Comparison of ENCODE assay signal across 13 cellular contexts in genomic region chr16:89166696-89167424, GRCh38. TPM values are rescaled to one million over a fixed set of nuclear protein-coding genes. Genes with fewer than 3 reads are reported as not detected.
DNase-seq lines count a peak whose midpoint lies in the region; ATAC-seq, FAIRE-seq and TF ChIP-seq lines count a peak whose summit lies in the region.
"Had no signal": no experiment of that assay in that cellular context is flagged by ENCODE, and none has a peak within 500 bp of the region (broad histone marks: within the 10 kb centered on the region; RNA-seq: fewer than 3 reads in every experiment).

No MANE protein-coding gene starts in this region.

- H3K9me3 ChIP-seq in IMR-90 (ENCODE audit: control insufficient read depth, insufficient read depth, low read length) (no peaks in the 10 kb centered on the region), GM12878 (replicated peaks; ENCODE audit: control insufficient read depth, insufficient read depth, low read length) (no peaks in the 10 kb centered on the region)
- H3K9me3 ChIP-seq: vagina had no signal

- H2BK15ac ChIP-seq in IMR-90 (ENCODE audit: low read depth, low read length) = no peak overlapping the region

- no peak for TF ChIP-seq EP300 in GM12878 (IDR thresholded peaks at IDR 0.05; ENCODE audit: borderline replicate concordance in 1 of 2, control insufficient read depth in 1 of 2, low read depth in 2 of 2, low read length in 2 of 2)

- no peak overlapping the region for H2BK20ac ChIP-seq in IMR-90 (ENCODE audit: low read depth, low read length)

- H4K20me1 ChIP-seq in IMR-90 (ENCODE audit: insufficient read depth, low read length) (no peaks in the 10 kb centered on the region), GM12878 (ENCODE audit: control insufficient read depth, insufficient read depth) (no peaks in the 10 kb centered on the region)

- FAIRE-seq in GM12878 (lab: Jason Lieb, UNC) = no peak

- RAD21 ChIA-PET in GM12878 (lab: Charles Lee; ENCODE audit: unreplicated experiment) = interaction anchor here (0.8 to 1.9 kb wide), 10 partner anchors 49 to 430 kb away, joined by 3 to 9 read pairs (median 4); partner anchors contain the start of gene APRT

- no peaks in the 10 kb centered on the region for H3K9me1 ChIP-seq in IMR-90 (ENCODE audit: insufficient read depth, low read length)

- no peak for DNase-seq in AG04449 (ENCODE audit: low read depth, low spot score)
- DNase-seq in IMR-90 = no peak
- DNase-seq in GM12878 (ENCODE audit: low read depth, low spot score) = no peak
- DNase-seq in myocyte (ENCODE audit: low read depth) = peak; percentile 64
- no peak for DNase-seq in NCI-H2081 (lab: John Stamatoyannopoulos, UW)
- no peak for DNase-seq in LoVo (ENCODE audit: low spot score)
- no peak for DNase-seq in stimulated activated CD4-positive, alpha-beta T cell treated with anti-CD3 and anti-CD28 coated beads, Interleukin-4, amount 100 ng/mL, for 24 hours
- no peak for DNase-seq in NK-92 treated with Interleukin-12 subunit alpha and Interleukin-12 subunit beta, amount 100 ng/mL, for 24 hours (lab: John Stamatoyannopoulos, UW)

- H2AFZ ChIP-seq in IMR-90 (replicated peaks; ENCODE audit: low read length, poor library complexity) (peak overlapping the region; percentile 88), GM12878 (ENCODE audit: control insufficient read depth, low read depth, low read length) (peak overlapping the region; percentile 45; the same call in 1 of the 2 replicates)

- H3K27ac ChIP-seq in IMR-90 (ENCODE audit: insufficient read depth, low read length) (no peak overlapping the region), GM12878 (ENCODE audit: control insufficient read depth, insufficient read depth) (no peak overlapping the region)
- H3K27ac ChIP-seq: vagina had no signal

- no peak overlapping the region for H3K56ac ChIP-seq in IMR-90 (ENCODE audit: extremely low read depth, insufficient read depth, low read length)

- TF ChIP-seq RAD21 in IMR-90 (IDR thresholded peaks at IDR 0.05; ENCODE audit: low read length) (no peak), GM12878 (IDR thresholded peaks at IDR 0.05; ENCODE audit: insufficient read depth, low read depth, low read length) (no peak)

- ATAC-seq in IMR-90 (ENCODE audit: low read depth) (0 out of 2 replicates have a peak, but pooled peaks have one; percentile 1), GM12878 (no peak)

- H3K23ac ChIP-seq in IMR-90 (ENCODE audit: low read depth, low read length) = no peak overlapping the region

- no peak overlapping the region for H2BK5ac ChIP-seq in IMR-90 (ENCODE audit: low read depth, low read length, poor library complexity, severe bottlenecking)

- peak overlapping the region; percentile 22; the same call in 1 of the 2 replicates for H3K4ac ChIP-seq in IMR-90 (ENCODE audit: low read depth, low read length)

- TF ChIP-seq POLR2A in IMR-90 (IDR thresholded peaks at IDR 0.05; ENCODE audit: low read depth, low read length) = no peak
- no peak for TF ChIP-seq POLR2A in GM12878 (IDR thresholded peaks at IDR 0.05; ENCODE audit: low read depth, low read length)

- BruUV-seq in IMR-90 (replicated peaks; lab: Mats Ljungman, UMichigan) (no TSS peak), GM12878 (replicated peaks; lab: Mats Ljungman, UMichigan) (no TSS peak)

- H3K79me2 ChIP-seq in GM12878 (ENCODE audit: control insufficient read depth, insufficient read depth, low read length) = no peaks in the 10 kb centered on the region

- CTCF ChIA-PET in AG04449 (lab: Yijun Ruan, JAX) = interaction anchor here (0.6 to 2.9 kb wide), 39 partner anchors 8 to 530 kb away, joined by 3 to 35 read pairs (median 4); partner anchors contain the start of genes APRT, GALNS, TRAPPC2L and ZNF778
- CTCF ChIA-PET in IMR-90 (lab: Yijun Ruan, JAX) = interaction anchor here (0.6 to 1.0 kb wide), 2 partner anchors 11 to 416 kb away, joined by 3 read pairs; no protein-coding TSS in a partner anchor
- CTCF ChIA-PET in GM12878 (lab: Yijun Ruan, JAX) = interaction anchor here (0.5 to 2.3 kb wide), 20 partner anchors 10 to 475 kb away, joined by 3 to 13 read pairs (median 4); partner anchors contain the start of gene APRT

- peak overlapping the region; percentile 67; the same call in 1 of the 2 replicates for H2AK5ac ChIP-seq in IMR-90 (ENCODE audit: low read depth, low read length)

- H3K4me1 ChIP-seq in IMR-90 (ENCODE audit: control insufficient read depth, insufficient read depth, low read length) = peaks cover 5% of the 10 kb centered on the region; the same call in 1 of the 2 replicates
- H3K4me1 ChIP-seq in GM12878 (ENCODE audit: control insufficient read depth, insufficient read depth, low read length) = peaks cover 7% of the 10 kb centered on the region

- intact Hi-C loops in IMR-90 (cut with micrococcal nuclease) = loop anchor here (1.0 to 2.0 kb wide), 3 partner anchors 349 to 430 kb away; no protein-coding TSS in a partner anchor
- intact Hi-C loops in GM12878 (cut with micrococcal nuclease; ENCODE audit: unreplicated experiment) = loop anchor here (1.0 kb wide), 3 partner anchors 225 to 430 kb away; no protein-coding TSS in a partner anchor

- TF ChIP-seq CTCF in AG04449 (IDR thresholded peaks at IDR 0.05; ENCODE audit: insufficient read depth, low read length, missing control alignments) (no peak), IMR-90 (conservative IDR thresholded peaks at IDR 0.05; ENCODE audit: low read depth, low read length) (no peak), GM12878 (IDR thresholded peaks at IDR 0.05 in 2 of 3, conservative IDR thresholded peaks at IDR 0.05 in 1 of 3; ENCODE audit: control insufficient read depth in 2 of 3, extremely low read depth in 1 of 3, insufficient read depth in 1 of 3, low read depth in 3 of 3, low read length in 3 of 3) (no peak)

- no peak overlapping the region for H2BK120ac ChIP-seq in IMR-90 (ENCODE audit: low read depth, low read length)

- H3K27me3 ChIP-seq in IMR-90 (ENCODE audit: control insufficient read depth, insufficient read depth, low read length) (peaks cover 22% of the 10 kb centered on the region), GM12878 (replicated peaks in 1 of 2; ENCODE audit: control insufficient read depth in 2 of 2, insufficient read depth in 2 of 2, low read length in 1 of 2) (peaks cover 0 to 8% of the 10 kb centered on the region in 2 experiments; a peak in 2 of 4 replicates)
- H3K27me3 ChIP-seq: vagina had no signal

- peak overlapping the region in 1 of 2 experiments; percentile 19; a peak in 1 of 4 replicates for H4K8ac ChIP-seq in IMR-90 (ENCODE audit: low read depth in 2 of 2, low read length in 2 of 2)

- peak overlapping the region; percentile 90 for H2AK9ac ChIP-seq in IMR-90 (replicated peaks; ENCODE audit: low read depth, low read length, poor library complexity)

- no peak overlapping the region for H3K14ac ChIP-seq in IMR-90 (replicated peaks; ENCODE audit: low read depth, low read length)

- no peaks in the 10 kb centered on the region for H3K79me1 ChIP-seq in IMR-90 (ENCODE audit: low read depth in 1 of 2, low read length in 2 of 2)

- dilution Hi-C loops in IMR-90 (cut with HindIII; ENCODE audit: low sequenced_read_pairs, unreplicated experiment) = no loop called here

- SMC1A ChIA-PET in GM12878 (lab: Charles Lee; ENCODE audit: uncharacterized antibody, unreplicated experiment) = interaction anchor here (0.6 to 1.6 kb wide), 8 partner anchors 70 to 424 kb away, joined by 3 to 6 read pairs (median 4); no protein-coding TSS in a partner anchor

- in situ Hi-C loops in IMR-90 (cut with MboI; ENCODE audit: low sequenced_read_pairs) = loop anchor here (10.0 kb wide), 1 partner anchor 422 kb away; no protein-coding TSS in a partner anchor
- in situ Hi-C loops in GM12878 (cut with MboI) = loop anchor here (5.0 kb wide), 3 partner anchors 230 to 420 kb away; no protein-coding TSS in a partner anchor

- H3K36me3 ChIP-seq in IMR-90 (ENCODE audit: control insufficient read depth, insufficient read depth, low read length) (no peaks in the 10 kb centered on the region), GM12878 (ENCODE audit: control insufficient read depth in 2 of 2, insufficient read depth in 2 of 2, low read length in 1 of 2) (no peaks in the 10 kb centered on the region)
- H3K36me3 ChIP-seq: vagina had no signal

- H4K91ac ChIP-seq in IMR-90 (ENCODE audit: insufficient read depth, low read depth, low read length) = no peak overlapping the region

- H3K18ac ChIP-seq in IMR-90 (ENCODE audit: low read depth, low read length) = no peak overlapping the region; the same call in 1 of the 2 replicates

- 48% methylated on average over 3 of the region's 18 CpGs; no CpG with 5 or more reads in 1 of the 2 experiments for WGBS in IMR-90 (ENCODE audit: extremely low coverage in 2 of 2, insufficient read length in 1 of 2), 2 experiments
- WGBS in GM12878 (ENCODE audit: insufficient coverage, insufficient replicate concordance, low lambda C conversion rate, missing lambda C conversion rate) = 33% methylated on average over 16 of the region's 18 CpGs

- peak overlapping the region; percentile 18 for H3K4me3 ChIP-seq in AG04449 (ENCODE audit: low read depth, low read length)
- H3K4me3 ChIP-seq in IMR-90 (ENCODE audit: insufficient read depth, low read depth, low read length) = no peak overlapping the region
- no peak overlapping the region for H3K4me3 ChIP-seq in GM12878
- H3K4me3 ChIP-seq: vagina had no signal

- POLR2A ChIA-PET in AG04449 (lab: Yijun Ruan, JAX) (interaction anchor here (0.6 to 0.8 kb wide), 3 partner anchors 58 to 479 kb away, joined by 3 read pairs; no protein-coding TSS in a partner anchor), IMR-90 (lab: Charles Lee; ENCODE audit: unreplicated experiment) (no interaction called here), GM12878 (lab: Charles Lee) (interaction anchor here (0.6 to 0.8 kb wide), 2 partner anchors 355 to 529 kb away, joined by 3 read pairs; partner anchors contain the start of gene APRT)

- H3K9ac ChIP-seq in IMR-90 (ENCODE audit: low read depth, low read length) = no peak overlapping the region
- H3K9ac ChIP-seq in GM12878 (ENCODE audit: control insufficient read depth, insufficient read depth, low read length) = no peak overlapping the region

- H4K5ac ChIP-seq in IMR-90 (ENCODE audit: low read depth, low read length) = peak overlapping the region; percentile 49; the same call in 1 of the 2 replicates

- H3K4me2 ChIP-seq in IMR-90 (ENCODE audit: low read depth, low read length) = peak overlapping the region; percentile 57; the same call in 1 of the 2 replicates
- H3K4me2 ChIP-seq in GM12878 (ENCODE audit: control insufficient read depth, insufficient read depth) = peak overlapping the region; percentile 42; the same call in 1 of the 2 replicates

RNA-seq across cellular contexts. Expression of gene CDH15, which starts 4.7 kb away (rescaled TPM):
- total RNA-seq in IMR-90 (2012; rRNA removed) = 0.18 and 0.28 TPM in 2 replicates
- 0.62 and 0.65 TPM in 2 replicates for polyA plus RNA-seq in IMR-90 (2012; rRNA removed)
- polyA plus RNA-seq in IMR-90 (2012; cell fraction: cytosol; rRNA removed) = 0.74 and 0.78 TPM in 2 replicates
- 0.42 and 0.99 TPM in 2 replicates for polyA plus RNA-seq in IMR-90 (2012; cell fraction: nucleus; rRNA removed; ENCODE audit: low replicate concordance)
- not detected in 2 replicates for total RNA-seq in GM12878 (2013; cell fraction: nucleolus; rRNA removed)
- 0.06 TPM in 1 of 2 replicates, not detected in the other for total RNA-seq in GM12878 (2014; rRNA removed)
- not detected in 2 replicates for total RNA-seq in GM12878 (2014; rRNA removed; fragmentation: Illumina TruSeq; extraction: Trizol)
- total RNA-seq in GM12878 (2021) = not detected in 2 replicates
- polyA plus RNA-seq in GM12878 (2011; ENCODE audit: low read depth) = not detected
- not detected in 2 replicates for polyA plus RNA-seq in GM12878 (2011; rRNA removed)
- polyA plus RNA-seq in GM12878 (2011; cell fraction: cytosol; rRNA removed) = not detected in 2 replicates
- not detected in 2 replicates for polyA plus RNA-seq in GM12878 (2011; cell fraction: nucleus; rRNA removed)
- polyA plus RNA-seq in GM12878 (2012) = 0.20 TPM in 1 of 2 replicates, not detected in the other
- polyA plus RNA-seq in GM12878 (2014; fragmentation: Illumina TruSeq; extraction: Trizol) = not detected in 2 replicates
- polyA plus RNA-seq in GM12878 (2014; fragmentation: Nextera tagmentation; extraction: Ambion mirVana) = under 1 TPM in 1 of 2 experiments, not detected in 1; 0.02 TPM
- 0.05 TPM in 1 of 2 replicates, not detected in the other for polyA plus RNA-seq in GM12878 (2014; rRNA removed)
- polyA plus RNA-seq in GM12878 (2016; fragmentation: Nextera tagmentation; extraction: Ambion mirVana) = not detected
- polyA minus RNA-seq in GM12878 (2011; rRNA and poly(A)+ RNA removed) = not detected in 2 replicates
- not detected in 2 replicates for polyA minus RNA-seq in GM12878 (2011; cell fraction: cytosol; rRNA and poly(A)+ RNA removed)
- polyA minus RNA-seq in GM12878 (2011; cell fraction: nucleus; rRNA and poly(A)+ RNA removed) = not detected in 2 replicates
- total RNA-seq in myocyte = 251 and 418 TPM in 2 replicates
- polyA plus RNA-seq in myocyte (2012) = 149 TPM
- total RNA-seq: activated CD4-positive, alpha-beta memory T cell treated with anti-CD3 and anti-CD28 coated beads, Interleukin-2, amount 10 ng/mL, durations not matched to agents 7 days and 5 days; activated naive CD8-positive, alpha-beta T cell treated with anti-CD3 and anti-CD28 coated beads for 36 hours; vagina had no signal
- polyA plus RNA-seq: immature natural killer cell had no signal

RNA-seq across cellular contexts. Expression of gene SLC22A31, which starts 33.5 kb away (rescaled TPM):
- 0.18 and 0.56 TPM in 2 replicates for total RNA-seq in IMR-90 (2012; rRNA removed)
- 5.0 and 5.5 TPM in 2 replicates for polyA plus RNA-seq in IMR-90 (2012; rRNA removed)
- polyA plus RNA-seq in IMR-90 (2012; cell fraction: cytosol; rRNA removed) = 2.8 and 4.2 TPM in 2 replicates
- polyA plus RNA-seq in IMR-90 (2012; cell fraction: nucleus; rRNA removed; ENCODE audit: low replicate concordance) = 48.5 and 137 TPM in 2 replicates
- total RNA-seq in GM12878 (2013; cell fraction: nucleolus; rRNA removed) = not detected in 2 replicates
- total RNA-seq in GM12878 (2014; rRNA removed) = not detected in 2 replicates
- total RNA-seq in GM12878 (2014; rRNA removed; fragmentation: Illumina TruSeq; extraction: Trizol) = not detected in 2 replicates
- 0.19 TPM in 1 of 2 replicates, not detected in the other for total RNA-seq in GM12878 (2021)
- polyA plus RNA-seq in GM12878 (2011; ENCODE audit: low read depth) = not detected
- 0.20 and 0.23 TPM in 2 replicates for polyA plus RNA-seq in GM12878 (2011; rRNA removed)
- 0.75 and 0.94 TPM in 2 replicates for polyA plus RNA-seq in GM12878 (2011; cell fraction: cytosol; rRNA removed)
- polyA plus RNA-seq in GM12878 (2011; cell fraction: nucleus; rRNA removed) = 12.2 and 13.6 TPM in 2 replicates
- polyA plus RNA-seq in GM12878 (2012) = not detected in 2 replicates
- polyA plus RNA-seq in GM12878 (2014; fragmentation: Illumina TruSeq; extraction: Trizol) = not detected in 2 replicates
- polyA plus RNA-seq in GM12878 (2014; fragmentation: Nextera tagmentation; extraction: Ambion mirVana) = not detected
- polyA plus RNA-seq in GM12878 (2014; rRNA removed) = 0.24 and 0.27 TPM in 2 replicates
- under 1 TPM in 1 of 2 experiments, not detected in 1; 0.13 TPM for polyA plus RNA-seq in GM12878 (2016; fragmentation: Nextera tagmentation; extraction: Ambion mirVana)
- 0.52 TPM in 1 of 2 replicates, not detected in the other for polyA minus RNA-seq in GM12878 (2011; rRNA and poly(A)+ RNA removed)
- polyA minus RNA-seq in GM12878 (2011; cell fraction: cytosol; rRNA and poly(A)+ RNA removed) = not detected in 2 replicates
- polyA minus RNA-seq in GM12878 (2011; cell fraction: nucleus; rRNA and poly(A)+ RNA removed) = 0.96 TPM in 1 of 2 replicates, not detected in the other
- 0.10 TPM in 1 of 2 replicates, not detected in the other for total RNA-seq in myocyte
- polyA plus RNA-seq in myocyte (2012) = 2.4 TPM
- total RNA-seq: activated naive CD8-positive, alpha-beta T cell treated with anti-CD3 and anti-CD28 coated beads for 36 hours; lung microvascular endothelial cell; vagina had no signal
- polyA plus RNA-seq: immature natural killer cell had no signal

RNA-seq across cellular contexts. Expression of gene ZNF778, which starts 50.6 kb away (rescaled TPM):
- total RNA-seq in IMR-90 (2012; rRNA removed) = 8.3 and 9.9 TPM in 2 replicates
- 4.1 and 5.6 TPM in 2 replicates for polyA plus RNA-seq in IMR-90 (2012; rRNA removed)
- polyA plus RNA-seq in IMR-90 (2012; cell fraction: cytosol; rRNA removed) = 1.6 and 2.1 TPM in 2 replicates
- 10.5 and 11.8 TPM in 2 replicates for polyA plus RNA-seq in IMR-90 (2012; cell fraction: nucleus; rRNA removed; ENCODE audit: low replicate concordance)
- total RNA-seq in GM12878 (2013; cell fraction: nucleolus; rRNA removed) = 15.8 and 17.3 TPM in 2 replicates
- total RNA-seq in GM12878 (2014; rRNA removed) = 3.3 and 6.5 TPM in 2 replicates
- total RNA-seq in GM12878 (2014; rRNA removed; fragmentation: Illumina TruSeq; extraction: Trizol) = 3.5 and 3.6 TPM in 2 replicates
- 6.4 and 9.7 TPM in 2 replicates for total RNA-seq in GM12878 (2021)
- 2.2 TPM for polyA plus RNA-seq in GM12878 (2011; ENCODE audit: low read depth)
- polyA plus RNA-seq in GM12878 (2011; rRNA removed) = 3.8 and 4.4 TPM in 2 replicates
- 2.8 and 3.8 TPM in 2 replicates for polyA plus RNA-seq in GM12878 (2011; cell fraction: cytosol; rRNA removed)
- 6.7 and 8.5 TPM in 2 replicates for polyA plus RNA-seq in GM12878 (2011; cell fraction: nucleus; rRNA removed)
- polyA plus RNA-seq in GM12878 (2012) = 2.4 and 5.4 TPM in 2 replicates
- polyA plus RNA-seq in GM12878 (2014; fragmentation: Illumina TruSeq; extraction: Trizol) = 4.3 and 4.6 TPM in 2 replicates
- under 1 TPM; 0.20 to 0.40 TPM for polyA plus RNA-seq in GM12878 (2014; fragmentation: Nextera tagmentation; extraction: Ambion mirVana)
- polyA plus RNA-seq in GM12878 (2014; rRNA removed) = 4.2 and 5.9 TPM in 2 replicates
- 1 to 10 TPM; 2.3 to 3.8 TPM for polyA plus RNA-seq in GM12878 (2016; fragmentation: Nextera tagmentation; extraction: Ambion mirVana)
- polyA minus RNA-seq in GM12878 (2011; rRNA and poly(A)+ RNA removed) = 6.1 and 8.8 TPM in 2 replicates
- 1.3 and 3.7 TPM in 2 replicates for polyA minus RNA-seq in GM12878 (2011; cell fraction: cytosol; rRNA and poly(A)+ RNA removed)
- 5.7 and 8.7 TPM in 2 replicates for polyA minus RNA-seq in GM12878 (2011; cell fraction: nucleus; rRNA and poly(A)+ RNA removed)
- 14.6 and 20.0 TPM in 2 replicates for total RNA-seq in myocyte
- polyA plus RNA-seq in myocyte (2012) = 5.3 TPM

Comparison
In these comparisons a context has a peak if more than half of its experiments do, and no peak if none do; other contexts are left out.
1. RNA of gene CDH15, which starts 4.7 kb away (total RNA-seq): 251 to 418 TPM in myocyte; 0.18 to 0.28 TPM in IMR-90 and 0.06 TPM in GM12878; every median in the first group is over 100 times any median in the second.